Comparison of ENCODE assay signal across 27 cellular contexts in genomic region chr12:115672506-115673080, GRCh38.
"Had no signal": no experiment of that assay in that cellular context is flagged by ENCODE, and none has a peak within 500 bp of the region (broad histone marks: within the 10 kb centered on the region; RNA-seq: fewer than 3 reads in every experiment).

No MANE protein-coding gene starts in this region.

- H3K4me3 Mint-ChIP-seq: naive B cell; natural killer cell; nephron progenitor cell; stimulated activated naive B cell treated with anti-CD40 and anti-IgM and Interleukin-4, amounts not matched to agents 10 μg/mL and 1 μg/mL and 100 μg/mL, for 72 hours; stimulated activated naive CD8-positive, alpha-beta T cell treated with anti-CD3 and anti-CD28 coated beads, Interleukin-15, Interleukin-2, amounts not matched to agents 100 ng/mL and 50 ng/mL, for 24 hours had no signal

- H3K4me3 ChIP-seq: left lung, lower lobe of right lung, pancreas, psoas muscle, right atrium auricular region, right lobe of liver, smooth muscle cell, suprapubic skin, thoracic aorta, tibial artery, upper lobe of right lung had no signal

- ATAC-seq: left colon; left lung; lower lobe of right lung; natural killer cell; pancreas; psoas muscle; right lobe of liver; stimulated activated naive B cell treated with anti-CD40 and anti-IgM and Interleukin-4, amounts not matched to agents 10 μg/mL and 1 μg/mL and 100 μg/mL, for 72 hours; upper lobe of right lung had no signal

- H3K9me3 Mint-ChIP-seq: stimulated activated naive CD8-positive, alpha-beta T cell treated with anti-CD3 and anti-CD28 coated beads, Interleukin-15, Interleukin-2, amounts not matched to agents 100 ng/mL and 50 ng/mL, for 24 hours had no signal

- H3K27me3 ChIP-seq: left lung, pancreas, right atrium auricular region, right lobe of liver, tibial artery, upper lobe of right lung had no signal

- H3K4me1 ChIP-seq: left lung, lower lobe of right lung, pancreas, psoas muscle, right atrium auricular region, right lobe of liver, suprapubic skin, upper lobe of right lung had no signal

- H3K4me2 ChIP-seq: smooth muscle cell had no signal

- H3K36me3 Mint-ChIP-seq: naive B cell; natural killer cell; stimulated activated naive B cell treated with anti-CD40 and anti-IgM and Interleukin-4, amounts not matched to agents 10 μg/mL and 1 μg/mL and 100 μg/mL, for 72 hours had no signal

- H3K36me3 ChIP-seq: left lung, lower lobe of right lung, pancreas, right atrium auricular region, right lobe of liver, suprapubic skin, thoracic aorta, tibial artery, upper lobe of right lung had no signal

- H3K27ac Mint-ChIP-seq: naive B cell; natural killer cell; nephron progenitor cell; stimulated activated naive B cell treated with anti-CD40 and anti-IgM and Interleukin-4, amounts not matched to agents 10 μg/mL and 1 μg/mL and 100 μg/mL, for 72 hours; stimulated activated naive CD8-positive, alpha-beta T cell treated with anti-CD3 and anti-CD28 coated beads, Interleukin-15, Interleukin-2, amounts not matched to agents 100 ng/mL and 50 ng/mL, for 24 hours had no signal

- H3K27ac ChIP-seq: left lung, lower lobe of right lung, pancreas, psoas muscle, right atrium auricular region, right lobe of liver, suprapubic skin, thoracic aorta, tibial artery, upper lobe of right lung had no signal

- H3K4me1 Mint-ChIP-seq: natural killer cell; stimulated activated naive B cell treated with anti-CD40 and anti-IgM and Interleukin-4, amounts not matched to agents 10 μg/mL and 1 μg/mL and 100 μg/mL, for 72 hours had no signal

- DNase-seq: hippocampal formation; kidney; left colon; left lung; lower lobe of right lung; mammary epithelial cell; mesenchymal stem cell; naive B cell; natural killer cell; nephron progenitor cell; nucleus accumbens; pancreas; posterior cingulate gyrus; psoas muscle; right lobe of liver; stimulated activated CD4-positive, alpha-beta T cell treated with anti-CD3 and anti-CD28 coated beads, Interleukin-1b, Interleukin-23, amount 100 ng/mL, for 48 hours; stimulated activated CD4-positive, alpha-beta T cell treated with anti-CD3 and anti-CD28 coated beads, Interleukin-2, amount 100 ng/mL, for 48 hours; stimulated activated CD4-positive, alpha-beta T cell treated with anti-CD3 and anti-CD28 coated beads, Interleukin-4, amount 100 ng/mL, for 4 hours; stimulated activated naive B cell treated with anti-CD40 and anti-IgM and Interleukin-4, amounts not matched to agents 10 μg/mL and 1 μg/mL and 100 μg/mL, for 72 hours; tibial artery; trophoblast cell; upper lobe of right lung had no signal

- H3K9me3 ChIP-seq: left lung, lower lobe of right lung, pancreas, psoas muscle, right lobe of liver, suprapubic skin, thoracic aorta, tibial artery, upper lobe of right lung had no signal
